In genomic region chr7:150586778-150587152, GRCh38 we compare ENCODE assay signal across 14 cellular contexts. TPM values are rescaled to one million over a fixed set of nuclear protein-coding genes. Genes with fewer than 3 reads are reported as not detected.
A peak's percentile ranks its signal among the peaks of the same experiment; 100 is the strongest.
DNase-seq lines count a peak whose midpoint lies in the region; ATAC-seq and TF ChIP-seq lines count a peak whose summit lies in the region.
"Had no signal": no experiment of that assay in that cellular context is flagged by ENCODE, and none has a peak within 500 bp of the region (broad histone marks: within the 10 kb centered on the region; RNA-seq: fewer than 3 reads in every experiment).

No MANE protein-coding gene starts in this region.

- H3K4me1 Mint-ChIP-seq in activated CD4-positive, alpha-beta T cell treated with anti-CD3 and anti-CD28 coated beads for 36 hours: peaks cover 39% of the 10 kb centered on the region
- peaks cover 44% of the 10 kb centered on the region for H3K4me1 Mint-ChIP-seq in stimulated activated naive CD8-positive, alpha-beta T cell treated with anti-CD3 and anti-CD28 coated beads, Interleukin-15, amount 100 ng/mL, for 72 hours

- H3K36me3 ChIP-seq in adrenal gland (replicated peaks in 1 of 2) (no peaks in the 10 kb centered on the region), right lobe of liver (no peaks in the 10 kb centered on the region), H7 (replicated peaks; ENCODE audit: control insufficient read depth, insufficient read depth, low read length) (no peaks in the 10 kb centered on the region)

- POLR2A ChIA-PET in activated CD4-positive, alpha-beta T cell treated with anti-CD3 and anti-CD28 coated beads for 36 hours (lab: Charles Lee): no interaction called here

- no peak overlapping the region for H3K4me3 ChIP-seq in adrenal gland
- no peak overlapping the region for H3K4me3 ChIP-seq in right lobe of liver
- H3K4me3 ChIP-seq in H7 (ENCODE audit: insufficient read depth, low read depth, low read length): no peak overlapping the region

- peaks cover 21% of the 10 kb centered on the region for H3K36me3 Mint-ChIP-seq in activated CD4-positive, alpha-beta T cell treated with anti-CD3 and anti-CD28 coated beads for 36 hours (ENCODE audit: low read depth)

- H3K27ac ChIP-seq in adrenal gland (peak overlapping the region in 3 of 5 donors; percentile 30 to 80 (median 50)), right lobe of liver (peak overlapping the region in 2 of 3 donors; percentile 9 to 33), substantia nigra (ENCODE audit: low read depth, low read length, poor library complexity, severe bottlenecking) (no peak overlapping the region)

- peak; percentile 61 for ATAC-seq in activated CD4-positive, alpha-beta T cell treated with anti-CD3 and anti-CD28 coated beads for 36 hours
- peak; percentile 83 to 96 (median 92) for ATAC-seq in right lobe of liver
- ATAC-seq in stimulated activated naive CD8-positive, alpha-beta T cell treated with anti-CD3 and anti-CD28 coated beads, Interleukin-15, amount 100 ng/mL, for 72 hours: peak; percentile 68

- peaks cover 54% of the 10 kb centered on the region for H3K9me3 Mint-ChIP-seq in activated CD4-positive, alpha-beta T cell treated with anti-CD3 and anti-CD28 coated beads for 36 hours (ENCODE audit: low read depth)
- peaks cover 32 to 35% of the 10 kb centered on the region in 2 donors for H3K9me3 Mint-ChIP-seq in stimulated activated naive CD8-positive, alpha-beta T cell treated with anti-CD3 and anti-CD28 coated beads, Interleukin-15, amount 100 ng/mL, for 72 hours

- H3K27ac Mint-ChIP-seq in activated CD4-positive, alpha-beta T cell treated with anti-CD3 and anti-CD28 coated beads for 36 hours: peak overlapping the region; percentile 68
- peak overlapping the region; percentile 70 to 72 for H3K27ac Mint-ChIP-seq in stimulated activated naive CD8-positive, alpha-beta T cell treated with anti-CD3 and anti-CD28 coated beads, Interleukin-15, amount 100 ng/mL, for 72 hours
- H3K27ac Mint-ChIP-seq: HFFc6 had no signal

- H3K27me3 ChIP-seq in adrenal gland (no peaks in the 10 kb centered on the region), right lobe of liver (no peaks in the 10 kb centered on the region), H7 (ENCODE audit: control insufficient read depth, insufficient read depth, low read length) (peaks cover 2% of the 10 kb centered on the region; the same call in 1 of the 2 replicates)

- H3K4me1 ChIP-seq in adrenal gland (replicated peaks in 1 of 2): peaks cover 0 to 12% of the 10 kb centered on the region in 2 donors
- peaks cover 0 to 13% (median 0%) of the 10 kb centered on the region in 4 donors for H3K4me1 ChIP-seq in right lobe of liver

- H3K4me3 Mint-ChIP-seq in activated CD4-positive, alpha-beta T cell treated with anti-CD3 and anti-CD28 coated beads for 36 hours: no peak overlapping the region
- peak overlapping the region; percentile 57 to 78 for H3K4me3 Mint-ChIP-seq in stimulated activated naive CD8-positive, alpha-beta T cell treated with anti-CD3 and anti-CD28 coated beads, Interleukin-15, amount 100 ng/mL, for 72 hours
- H3K4me3 Mint-ChIP-seq: HFFc6 had no signal

- H3K9me3 ChIP-seq in adrenal gland (replicated peaks in 1 of 3) (no peaks in the 10 kb centered on the region), right lobe of liver (no peaks in the 10 kb centered on the region)

- no peak for DNase-seq in activated CD4-positive, alpha-beta T cell treated with anti-CD3 and anti-CD28 coated beads for 36 hours
- no peak for DNase-seq in activated CD4-positive, alpha-beta T cell treated with anti-CD3 and anti-CD28 coated beads, Interleukin-2, amount 50 U/mL, for 1 hour
- DNase-seq in adrenal gland (peak in 5 of 7 donors; percentile 23 to 74 (median 45)), right lobe of liver (no peak), NCI-H524 (lab: John Stamatoyannopoulos, UW) (no peak), H7 (no peak), substantia nigra (lab: John Stamatoyannopoulos, UW) (no peak)
- DNase-seq in stimulated activated naive CD8-positive, alpha-beta T cell treated with anti-CD3 and anti-CD28 coated beads, Interleukin-15, amount 100 ng/mL, for 72 hours: no peak
- DNase-seq: activated CD4-positive, alpha-beta T cell treated with anti-CD3 and anti-CD28 coated beads for 48 hours; central memory CD4-positive, alpha-beta T cell; HFFc6; NCI-H2029 treated with DMSO at 0.1 percent for 48 hours had no signal

- TF ChIP-seq POLR2A in adrenal gland (IDR thresholded peaks at IDR 0.05) (no peak), right lobe of liver (IDR thresholded peaks at IDR 0.05) (no peak)

- CTCF ChIA-PET in activated CD4-positive, alpha-beta T cell treated with anti-CD3 and anti-CD28 coated beads for 36 hours (lab: Charles Lee): interaction anchor here (0.9 to 1.4 kb wide), 5 partner anchors 17 to 81 kb away, joined by 3 to 4 read pairs (median 3); no protein-coding TSS in a partner anchor

- intact Hi-C loops in activated CD4-positive, alpha-beta T cell treated with anti-CD3 and anti-CD28 coated beads for 36 hours (cut with DNase I, micrococcal nuclease): no loop called here
- intact Hi-C loops in adrenal gland (cut with DNase I): no loop called here
- intact Hi-C loops in right lobe of liver (cut with DNase I): no loop called here

- TF ChIP-seq CTCF in adrenal gland (IDR thresholded peaks at IDR 0.05): no peak
- no peak for TF ChIP-seq CTCF in right lobe of liver (IDR thresholded peaks at IDR 0.05)

- no peaks in the 10 kb centered on the region for H3K27me3 Mint-ChIP-seq in activated CD4-positive, alpha-beta T cell treated with anti-CD3 and anti-CD28 coated beads for 36 hours
- H3K27me3 Mint-ChIP-seq in stimulated activated naive CD8-positive, alpha-beta T cell treated with anti-CD3 and anti-CD28 coated beads, Interleukin-15, amount 100 ng/mL, for 72 hours: no peaks in the 10 kb centered on the region

RNA-seq across cellular contexts. Expression of gene GIMAP4, which starts 19.6 kb away (rescaled TPM):
- total RNA-seq in activated CD4-positive, alpha-beta T cell treated with anti-CD3 and anti-CD28 coated beads for 36 hours: 100 to 1,000 TPM; 109 to 135 TPM
- 10 to 100 TPM; 24.6 to 52.7 (median 39.6) TPM for total RNA-seq in adrenal gland
- 10 to 100 TPM; 19.6 to 35.6 (median 27.9) TPM for polyA plus RNA-seq in adrenal gland
- total RNA-seq in right lobe of liver: 10 to 100 TPM in 5 of 6 experiments, 1 to 10 TPM in 1; 7.2 to 19.4 (median 12.3) TPM
- not detected in 2 replicates for total RNA-seq in H7 (2014; rRNA removed; shearing (Covaris generic))
- total RNA-seq: HFFc6, myocyte, RPMI7951 had no signal

RNA-seq across cellular contexts. Expression of gene GIMAP6, which starts 45.4 kb away (rescaled TPM):
- total RNA-seq in activated CD4-positive, alpha-beta T cell treated with anti-CD3 and anti-CD28 coated beads for 36 hours: 10 to 100 TPM; 21.6 to 25.4 TPM
- total RNA-seq in adrenal gland (10 to 100 TPM; 20.6 to 50.6 (median 29.1) TPM), right lobe of liver (10 to 100 TPM in 1 of 6 experiments, 1 to 10 TPM in 5; 4.7 to 10.2 (median 8.4) TPM)
- polyA plus RNA-seq in adrenal gland: 10 to 100 TPM in 2 of 3 donors, 1 to 10 TPM in 1; 9.9 to 12.9 (median 11.0) TPM
- total RNA-seq in H7 (2014; rRNA removed; shearing (Covaris generic)): not detected in 2 replicates
- total RNA-seq: HFFc6, myocyte had no signal

Comparison
In these comparisons a context has a peak if more than half of its experiments do, and no peak if none do; other contexts are left out.
1. DNase-seq: peak in adrenal gland (5 of 7); none in activated CD4-positive, alpha-beta T cell treated with anti-CD3 and anti-CD28 coated beads for 36 hours (single experiment), activated CD4-positive, alpha-beta T cell treated with anti-CD3 and anti-CD28 coated beads, Interleukin-2, amount 50 U/mL, for 1 hour (single experiment), right lobe of liver (0 of 3), stimulated activated naive CD8-positive, alpha-beta T cell treated with anti-CD3 and anti-CD28 coated beads, Interleukin-15, amount 100 ng/mL, for 72 hours (0 of 2), NCI-H524 (0 of 2), H7 (single experiment) and substantia nigra (0 of 49).
2. Peak in every context shown above with its lines, with median percentiles within 50 percentile points of each other: ATAC-seq.